ENCODE assay signal across 12 cellular contexts in genomic region chr18:31791817-31792579, GRCh38. TPM values are rescaled to one million over a fixed set of nuclear protein-coding genes. Genes with fewer than 3 reads are reported as not detected.
DNase-seq lines count a peak whose midpoint lies in the region; ATAC-seq, FAIRE-seq and TF ChIP-seq lines count a peak whose summit lies in the region.
"Had no signal": no experiment of that assay in that cellular context is flagged by ENCODE, and none has a peak within 500 bp of the region (broad histone marks: within the 10 kb centered on the region; RNA-seq: fewer than 3 reads in every experiment).

No MANE protein-coding gene starts in this region.

- H3K9ac ChIP-seq in GM12878 (ENCODE audit: control insufficient read depth, insufficient read depth, low read length): no peak overlapping the region

- intact Hi-C loops in GM12878 (cut with micrococcal nuclease; ENCODE audit: unreplicated experiment): loop anchor here (2.0 to 5.0 kb wide), 2 partner anchors 51 to 145 kb away; no protein-coding TSS in a partner anchor

- no peak overlapping the region for H3K4me3 ChIP-seq in GM12878
- H3K4me3 ChIP-seq: pancreas had no signal

- POLR2A ChIA-PET in GM12878 (lab: Charles Lee): interaction anchor here (2.2 kb wide), 1 partner anchor 112 kb away, joined by 5 read pairs; no protein-coding TSS in a partner anchor

- peak overlapping the region; percentile 58; the same call in 1 of the 2 replicates for H3K27ac ChIP-seq in GM12878 (ENCODE audit: control insufficient read depth, insufficient read depth)
- H3K27ac ChIP-seq: pancreas had no signal

- peaks cover 21% of the 10 kb centered on the region for H3K4me1 ChIP-seq in GM12878 (ENCODE audit: control insufficient read depth, insufficient read depth, low read length)
- H3K4me1 ChIP-seq: pancreas had no signal

- SMC1A ChIA-PET in GM12878 (lab: Charles Lee; ENCODE audit: uncharacterized antibody, unreplicated experiment): interaction anchor here (0.9 to 1.8 kb wide), 8 partner anchors 9 to 368 kb away, joined by 3 to 5 read pairs (median 4); no protein-coding TSS in a partner anchor

- H3K9me3 ChIP-seq in GM12878 (replicated peaks; ENCODE audit: control insufficient read depth, insufficient read depth, low read length): no peaks in the 10 kb centered on the region
- H3K9me3 ChIP-seq: pancreas had no signal

- 7% methylated on average over 6 of the region's 6 CpGs for WGBS in GM12878 (ENCODE audit: insufficient coverage, insufficient replicate concordance, low lambda C conversion rate, missing lambda C conversion rate)

- no peaks in the 10 kb centered on the region for H3K36me3 ChIP-seq in GM12878 (ENCODE audit: control insufficient read depth in 2 of 2, insufficient read depth in 2 of 2, low read length in 1 of 2)
- H3K36me3 ChIP-seq: pancreas had no signal

- TF ChIP-seq CTCF in GM12878 (IDR thresholded peaks at IDR 0.05 in 2 of 3, conservative IDR thresholded peaks at IDR 0.05 in 1 of 3; ENCODE audit: control insufficient read depth in 2 of 3, extremely low read depth in 1 of 3, insufficient read depth in 1 of 3, low read depth in 3 of 3, low read length in 3 of 3): no peak

- TF ChIP-seq RAD21 in GM12878 (IDR thresholded peaks at IDR 0.05; ENCODE audit: insufficient read depth, low read depth, low read length): no peak

- no peak for TF ChIP-seq POLR2A in GM12878 (IDR thresholded peaks at IDR 0.05; ENCODE audit: low read depth, low read length)

- peak; percentile 97 for ATAC-seq in GM21528 (IDR thresholded peaks at IDR 0.05; ENCODE audit: low FRiP score, unreplicated experiment)
- peak; percentile 92 for ATAC-seq in HG03280 (IDR thresholded peaks at IDR 0.05; ENCODE audit: unreplicated experiment)
- ATAC-seq in GM12878: peak; percentile 92

- peak; percentile 47 for DNase-seq in GM18507 (ENCODE audit: extremely low spot score, insufficient read length, low read depth)
- DNase-seq in GM12878 (ENCODE audit: low read depth, low spot score): peak; percentile 76
- DNase-seq in COR-L47 (lab: John Stamatoyannopoulos, UW): no peak
- DNase-seq in NCI-H1436 (lab: John Stamatoyannopoulos, UW): no peak
- DNase-seq in DMS153 treated with DMSO at 0.1 percent for 48 hours (lab: John Stamatoyannopoulos, UW; ENCODE audit: unreplicated experiment): no peak
- DNase-seq in NCI-H748 (lab: John Stamatoyannopoulos, UW; ENCODE audit: unreplicated experiment): no peak
- DNase-seq: caudate nucleus, pancreas had no signal

- H3K79me2 ChIP-seq in GM12878 (ENCODE audit: control insufficient read depth, insufficient read depth, low read length): no peaks in the 10 kb centered on the region

- H4K20me1 ChIP-seq in GM12878 (ENCODE audit: control insufficient read depth, insufficient read depth): no peaks in the 10 kb centered on the region

- no peaks in the 10 kb centered on the region for H3K27me3 ChIP-seq in GM12878 (replicated peaks in 1 of 2; ENCODE audit: control insufficient read depth in 2 of 2, insufficient read depth in 2 of 2, low read length in 1 of 2)
- H3K27me3 ChIP-seq: pancreas had no signal

- CTCF ChIA-PET in GM12878 (lab: Yijun Ruan, JAX): no interaction called here

- peak; percentile 93 for FAIRE-seq in GM18507 (lab: Jason Lieb, UNC)
- FAIRE-seq in GM12878 (lab: Jason Lieb, UNC): peak; percentile 70
- FAIRE-seq: pancreas had no signal

- H2AFZ ChIP-seq in GM12878 (ENCODE audit: control insufficient read depth, low read depth, low read length): peak overlapping the region; percentile 50; the same call in 1 of the 2 replicates

- BruUV-seq in GM12878 (replicated peaks; lab: Mats Ljungman, UMichigan): no TSS peak

- peak; percentile 50 to 82; a peak in 3 of 4 replicates for TF ChIP-seq EP300 in GM12878 (IDR thresholded peaks at IDR 0.05; ENCODE audit: borderline replicate concordance in 1 of 2, control insufficient read depth in 1 of 2, low read depth in 2 of 2, low read length in 2 of 2)

- in situ Hi-C loops in GM12878 (cut with MboI): no loop called here

- RAD21 ChIA-PET in GM12878 (lab: Charles Lee; ENCODE audit: unreplicated experiment): interaction anchor here (1.5 to 2.2 kb wide), 2 partner anchors 112 to 142 kb away, joined by 3 to 6 read pairs; no protein-coding TSS in a partner anchor

- H3K4me2 ChIP-seq in GM12878 (ENCODE audit: control insufficient read depth, insufficient read depth): peak overlapping the region; percentile 40

TF ChIP-seq in GM12878, 131 proteins besides CTCF, POLR2A, EP300 and RAD21 (continues in another document):
- TF ChIP-seq MEF2B (IDR thresholded peaks at IDR 0.05; ENCODE audit: partially characterized antibody, poor library complexity, severe bottlenecking): peak; percentile 95
- TF ChIP-seq, protein P1, sequence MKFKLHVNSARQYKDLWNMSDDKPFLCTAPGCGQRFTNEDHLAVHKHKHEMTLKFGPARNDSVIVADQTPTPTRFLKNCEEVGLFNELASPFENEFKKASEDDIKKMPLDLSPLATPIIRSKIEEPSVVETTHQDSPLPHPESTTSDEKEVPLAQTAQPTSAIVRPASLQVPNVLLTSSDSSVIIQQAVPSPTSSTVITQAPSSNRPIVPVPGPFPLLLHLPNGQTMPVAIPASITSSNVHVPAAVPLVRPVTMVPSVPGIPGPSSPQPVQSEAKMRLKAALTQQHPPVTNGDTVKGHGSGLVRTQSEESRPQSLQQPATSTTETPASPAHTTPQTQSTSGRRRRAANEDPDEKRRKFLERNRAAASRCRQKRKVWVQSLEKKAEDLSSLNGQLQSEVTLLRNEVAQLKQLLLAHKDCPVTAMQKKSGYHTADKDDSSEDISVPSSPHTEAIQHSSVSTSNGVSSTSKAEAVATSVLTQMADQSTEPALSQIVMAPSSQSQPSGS (IDR thresholded peaks at IDR 0.05; ENCODE audit: low read length): peak; percentile 80
- TF ChIP-seq, protein P2, sequence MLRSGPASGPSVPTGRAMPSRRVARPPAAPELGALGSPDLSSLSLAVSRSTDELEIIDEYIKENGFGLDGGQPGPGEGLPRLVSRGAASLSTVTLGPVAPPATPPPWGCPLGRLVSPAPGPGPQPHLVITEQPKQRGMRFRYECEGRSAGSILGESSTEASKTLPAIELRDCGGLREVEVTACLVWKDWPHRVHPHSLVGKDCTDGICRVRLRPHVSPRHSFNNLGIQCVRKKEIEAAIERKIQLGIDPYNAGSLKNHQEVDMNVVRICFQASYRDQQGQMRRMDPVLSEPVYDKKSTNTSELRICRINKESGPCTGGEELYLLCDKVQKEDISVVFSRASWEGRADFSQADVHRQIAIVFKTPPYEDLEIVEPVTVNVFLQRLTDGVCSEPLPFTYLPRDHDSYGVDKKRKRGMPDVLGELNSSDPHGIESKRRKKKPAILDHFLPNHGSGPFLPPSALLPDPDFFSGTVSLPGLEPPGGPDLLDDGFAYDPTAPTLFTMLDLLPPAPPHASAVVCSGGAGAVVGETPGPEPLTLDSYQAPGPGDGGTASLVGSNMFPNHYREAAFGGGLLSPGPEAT (IDR thresholded peaks at IDR 0.05; ENCODE audit: low read depth): peak; percentile 82
- no peak for TF ChIP-seq CBX5 (IDR thresholded peaks at IDR 0.05; ENCODE audit: low read depth)
- TF ChIP-seq PBX3 (IDR thresholded peaks at IDR 0.05; ENCODE audit: insufficient replicate concordance, low read depth, low read length): peak; percentile 78
- TF ChIP-seq, protein P3, sequence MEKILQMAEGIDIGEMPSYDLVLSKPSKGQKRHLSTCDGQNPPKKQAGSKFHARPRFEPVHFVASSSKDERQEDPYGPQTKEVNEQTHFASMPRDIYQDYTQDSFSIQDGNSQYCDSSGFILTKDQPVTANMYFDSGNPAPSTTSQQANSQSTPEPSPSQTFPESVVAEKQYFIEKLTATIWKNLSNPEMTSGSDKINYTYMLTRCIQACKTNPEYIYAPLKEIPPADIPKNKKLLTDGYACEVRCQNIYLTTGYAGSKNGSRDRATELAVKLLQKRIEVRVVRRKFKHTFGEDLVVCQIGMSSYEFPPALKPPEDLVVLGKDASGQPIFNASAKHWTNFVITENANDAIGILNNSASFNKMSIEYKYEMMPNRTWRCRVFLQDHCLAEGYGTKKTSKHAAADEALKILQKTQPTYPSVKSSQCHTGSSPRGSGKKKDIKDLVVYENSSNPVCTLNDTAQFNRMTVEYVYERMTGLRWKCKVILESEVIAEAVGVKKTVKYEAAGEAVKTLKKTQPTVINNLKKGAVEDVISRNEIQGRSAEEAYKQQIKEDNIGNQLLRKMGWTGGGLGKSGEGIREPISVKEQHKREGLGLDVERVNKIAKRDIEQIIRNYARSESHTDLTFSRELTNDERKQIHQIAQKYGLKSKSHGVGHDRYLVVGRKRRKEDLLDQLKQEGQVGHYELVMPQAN (conservative IDR thresholded peaks at IDR 0.05): no peak; the same call in 1 of the 2 replicates

RNA-seq across cellular contexts. Expression of gene SLC25A52, which starts 31.3 kb away (rescaled TPM):
- total RNA-seq in GM12878 (2013; cell fraction: nucleolus; rRNA removed): 0.66 and 0.84 TPM in 2 replicates
- total RNA-seq in GM12878 (2014; rRNA removed) (not detected in 2 replicates), GM12878 (2014; rRNA removed; fragmentation: Illumina TruSeq; extraction: Trizol) (not detected in 2 replicates), GM12878 (2021) (not detected in 2 replicates)
- not detected for polyA plus RNA-seq in GM12878 (2011; ENCODE audit: low read depth)
- polyA plus RNA-seq in GM12878 (2011; rRNA removed) (0.09 TPM in 1 of 2 replicates, not detected in the other), GM12878 (2014; fragmentation: Illumina TruSeq; extraction: Trizol) (not detected in 2 replicates), GM12878 (2014; fragmentation: Nextera tagmentation; extraction: Ambion mirVana) (not detected), GM12878 (2014; rRNA removed) (not detected in 2 replicates), GM12878 (2016; fragmentation: Nextera tagmentation; extraction: Ambion mirVana) (not detected)
- polyA plus RNA-seq in GM12878 (2011; cell fraction: cytosol; rRNA removed): not detected in 2 replicates
- not detected in 2 replicates for polyA plus RNA-seq in GM12878 (2011; cell fraction: nucleus; rRNA removed)
- not detected in 2 replicates for polyA plus RNA-seq in GM12878 (2012)
- polyA minus RNA-seq in GM12878 (2011; rRNA and poly(A)+ RNA removed): 0.21 TPM in 1 of 2 replicates, not detected in the other
- not detected in 2 replicates for polyA minus RNA-seq in GM12878 (2011; cell fraction: cytosol; rRNA and poly(A)+ RNA removed)
- polyA minus RNA-seq in GM12878 (2011; cell fraction: nucleus; rRNA and poly(A)+ RNA removed): not detected in 2 replicates
- total RNA-seq: activated CD8-positive, alpha-beta memory T cell treated with anti-CD3 and anti-CD28 coated beads for 36 hours; NCI-H460; pancreas had no signal

Comparison
In these comparisons a context has a peak if more than half of its experiments do, and no peak if none do; other contexts are left out.
1. DNase-seq: peak in GM18507 (single experiment) and GM12878 (single experiment); none in COR-L47 (single experiment), NCI-H1436 (single experiment), DMS153 treated with DMSO at 0.1 percent for 48 hours (single experiment) and NCI-H748 (single experiment).
2. Peak in every context shown above with its lines, with median percentiles within 50 percentile points of each other: ATAC-seq.